8 cellular contexts compared by ENCODE assay signal in the genomic region with DNA sequence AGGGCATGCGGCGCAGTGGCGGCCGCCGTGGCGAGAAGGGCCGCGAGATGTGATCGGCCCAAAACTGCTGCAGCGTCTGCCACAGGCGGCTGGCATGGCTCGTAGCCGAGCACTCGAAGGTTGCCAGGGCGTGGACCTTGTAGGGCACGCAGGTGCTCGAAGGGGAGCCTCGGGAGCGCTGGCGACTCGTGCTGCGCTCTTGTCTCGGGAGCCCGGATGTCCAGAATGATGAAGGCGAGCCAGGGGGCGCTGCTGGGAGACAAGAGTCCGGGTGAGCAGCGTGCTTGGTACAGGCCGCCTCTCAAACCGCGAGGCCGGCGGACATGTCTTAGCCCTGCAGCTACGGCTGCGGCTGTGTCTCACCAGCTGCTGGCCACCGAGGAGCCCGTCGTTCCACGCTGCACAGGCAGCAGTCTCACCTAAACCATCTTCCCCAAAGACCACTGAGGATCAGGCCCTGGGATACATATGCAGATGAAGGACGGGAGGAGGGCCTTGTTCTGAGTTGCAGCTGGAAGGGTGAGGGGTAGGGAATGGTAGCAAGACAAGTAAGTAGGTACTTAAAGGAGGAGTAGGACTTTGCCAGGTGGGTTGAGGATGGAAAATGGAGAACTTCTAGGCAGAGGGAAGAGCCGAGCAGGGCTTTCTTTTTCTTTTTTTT. TPM values are rescaled to one million over a fixed set of nuclear protein-coding genes. Genes with fewer than 3 reads are reported as not detected.
DNase-seq lines count a peak whose midpoint lies in the region; ATAC-seq and TF ChIP-seq lines count a peak whose summit lies in the region.

No MANE protein-coding gene starts in this region.

- H3K4me1 ChIP-seq in ACC112 (ENCODE audit: control insufficient read depth, insufficient read depth, low read length, unreplicated experiment), result peaks cover 20% of the 10 kb centered on the region
- no peaks in the 10 kb centered on the region; the same call in 1 of the 2 replicates for H3K4me1 ChIP-seq in HUES48 (ENCODE audit: control insufficient read depth, insufficient read depth, low read length)

- H3K36me3 ChIP-seq in ACC112 (ENCODE audit: insufficient read depth, low read length) (no peaks in the 10 kb centered on the region; the same call in 1 of the 2 replicates), HUES48 (ENCODE audit: control insufficient read depth, insufficient read depth, low read length) (no peaks in the 10 kb centered on the region), WERI-Rb-1 (no peaks in the 10 kb centered on the region), kidney epithelial cell (ENCODE audit: control insufficient read depth, insufficient read depth, low read length) (no peaks in the 10 kb centered on the region)

- H2AFZ ChIP-seq in ACC112 (ENCODE audit: low read length, unreplicated experiment), result peak overlapping the region; percentile 58

- H3K79me2 ChIP-seq in ACC112 (ENCODE audit: control insufficient read depth, insufficient read depth, low read length, unreplicated experiment), result peaks cover 16% of the 10 kb centered on the region

- TF ChIP-seq CTCF in WERI-Rb-1 (IDR thresholded peaks at IDR 0.05; ENCODE audit: low read depth, low read length), result no peak
- TF ChIP-seq CTCF in cardiac fibroblast (IDR thresholded peaks at IDR 0.05; ENCODE audit: low read depth, low read length), result peak; percentile 12
- TF ChIP-seq CTCF in kidney epithelial cell (IDR thresholded peaks at IDR 0.05; ENCODE audit: insufficient read depth, low read length, poor library complexity, severe bottlenecking), result peak; percentile 32

- peak; percentile 29 for ATAC-seq in GM19372 (IDR thresholded peaks at IDR 0.05; ENCODE audit: low read depth, unreplicated experiment)

- no peaks in the 10 kb centered on the region for H3K27me3 ChIP-seq in ACC112 (ENCODE audit: insufficient read depth, low read length)
- H3K27me3 ChIP-seq in HUES48 (ENCODE audit: control insufficient read depth, insufficient read depth, low read length), result no peaks in the 10 kb centered on the region
- no peaks in the 10 kb centered on the region for H3K27me3 ChIP-seq in WERI-Rb-1 (ENCODE audit: insufficient read depth, low read depth, severe bottlenecking)
- H3K27me3 ChIP-seq in kidney epithelial cell (ENCODE audit: control insufficient read depth, insufficient read depth, low read length), result no peaks in the 10 kb centered on the region

- H3K27ac ChIP-seq in ACC112 (ENCODE audit: low read depth, low read length) (no peak overlapping the region), HUES48 (ENCODE audit: low read depth, low read length) (peak overlapping the region; percentile 76), WERI-Rb-1 (peak overlapping the region; percentile 93; the same call in 1 of the 2 replicates)

- H3K9me3 ChIP-seq in HUES48 (ENCODE audit: control insufficient read depth, insufficient read depth, low read length), result no peaks in the 10 kb centered on the region
- no peaks in the 10 kb centered on the region for H3K9me3 ChIP-seq in WERI-Rb-1 (ENCODE audit: severe bottlenecking)

- H3K9ac ChIP-seq in HUES48 (ENCODE audit: low read depth, low read length), result peak overlapping the region; percentile 87

- DNase-seq in WERI-Rb-1, result peak; percentile 10
- peak; percentile 51 to 64 for DNase-seq in cardiac fibroblast (ENCODE audit: low read depth in 2 of 2)
- no peak for DNase-seq in kidney epithelial cell (ENCODE audit: low read depth)
- peak; percentile 82 for DNase-seq in stimulated activated CD4-positive, alpha-beta T cell treated with anti-CD3 and anti-CD28 coated beads, Interleukin-15, amount 100 ng/mL, for 24 hours
- DNase-seq in HT-29 (ENCODE audit: low spot score), result no peak

- H3K4me3 ChIP-seq in ACC112 (ENCODE audit: low read depth, low read length) (peak overlapping the region; percentile 83), HUES48 (ENCODE audit: low read depth, low read length) (peak overlapping the region; percentile 88), WERI-Rb-1 (ENCODE audit: low read depth, low read length) (no peak overlapping the region), cardiac fibroblast (replicated peaks in 1 of 2; ENCODE audit: low read depth in 2 of 2, low read length in 2 of 2) (peak overlapping the region; percentile 87 to 96), kidney epithelial cell (ENCODE audit: low read depth, low read length) (peak overlapping the region; percentile 96)

RNA-seq across cellular contexts. Expression of gene CBY3, which starts 1.7 kb away (rescaled TPM):
- total RNA-seq in kidney epithelial cell, result not detected in 2 replicates
- not detected in 2 replicates for total RNA-seq in HT-29 (2014; rRNA removed; shearing (Covaris generic))

RNA-seq across cellular contexts. Expression of gene CANX, which starts 19.6 kb away (rescaled TPM):
- 586 and 649 TPM in 2 replicates for total RNA-seq in kidney epithelial cell
- 239 and 260 TPM in 2 replicates for total RNA-seq in HT-29 (2014; rRNA removed; shearing (Covaris generic))

RNA-seq across cellular contexts. Expression of gene MAML1, which starts 53.5 kb away (rescaled TPM):
- total RNA-seq in kidney epithelial cell, result 17.5 and 18.8 TPM in 2 replicates
- total RNA-seq in HT-29 (2014; rRNA removed; shearing (Covaris generic)), result 15.4 and 30.0 TPM in 2 replicates

RNA-seq across cellular contexts. Expression of gene HNRNPH1, which starts 55.7 kb away (rescaled TPM):
- 291 and 325 TPM in 2 replicates for total RNA-seq in kidney epithelial cell
- 436 and 484 TPM in 2 replicates for total RNA-seq in HT-29 (2014; rRNA removed; shearing (Covaris generic))

Comparison
In these comparisons a context has a peak if more than half of its experiments do, and no peak if none do; other contexts are left out.
1. DNase-seq: peak in WERI-Rb-1 (single experiment), cardiac fibroblast (2 of 2) and stimulated activated CD4-positive, alpha-beta T cell treated with anti-CD3 and anti-CD28 coated beads, Interleukin-15, amount 100 ng/mL, for 24 hours (single experiment); none in kidney epithelial cell (single experiment) and HT-29 (single experiment).